In the genomic region with DNA sequence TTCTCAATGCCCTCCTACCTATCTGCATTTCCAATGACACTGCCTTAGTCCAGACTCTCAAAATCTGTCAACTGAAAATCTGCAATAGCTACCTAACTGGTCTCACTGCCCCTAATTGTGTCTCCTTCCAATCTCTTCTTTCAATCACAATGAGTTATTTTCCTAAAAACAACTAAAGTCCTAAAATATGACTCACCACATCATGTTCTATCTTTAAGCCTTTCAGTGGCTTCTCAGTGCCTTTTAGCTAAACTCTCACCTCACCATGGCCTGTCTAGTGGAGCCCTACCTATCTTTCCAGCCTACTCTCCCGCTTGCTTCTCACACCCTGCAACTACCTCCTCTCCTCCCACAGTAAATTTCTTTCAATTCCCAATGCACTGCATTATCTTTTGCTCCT, we compare ENCODE assay signal across 16 cellular contexts.
"Had no signal": no experiment of that assay in that cellular context is flagged by ENCODE, and none has a peak within 500 bp of the region (broad histone marks: within the 10 kb centered on the region; RNA-seq: fewer than 3 reads in every experiment).

No MANE protein-coding gene starts in this region.

- H3K27ac ChIP-seq: epithelial cell of prostate, esophagus muscularis mucosa, gastrocnemius medialis, heart right ventricle, neutrophil, stomach, upper lobe of right lung had no signal

- H3K4me3 Mint-ChIP-seq: immature natural killer cell; naive thymus-derived CD8-positive, alpha-beta T cell had no signal

- ATAC-seq: gastrocnemius medialis; heart right ventricle; left cardiac atrium; naive thymus-derived CD8-positive, alpha-beta T cell; right cardiac atrium; upper lobe of right lung had no signal

- H3K4me1 ChIP-seq: esophagus muscularis mucosa, gastrocnemius medialis, heart right ventricle, stomach, upper lobe of right lung had no signal

- H3K4me1 Mint-ChIP-seq: immature natural killer cell; naive thymus-derived CD8-positive, alpha-beta T cell had no signal

- H3K36me3 ChIP-seq: esophagus muscularis mucosa, gastrocnemius medialis, heart right ventricle, neutrophil, stomach, upper lobe of right lung had no signal

- H3K9me3 ChIP-seq: esophagus muscularis mucosa, gastrocnemius medialis, heart right ventricle, neutrophil, stomach, upper lobe of right lung had no signal

- H3K27me3 ChIP-seq: gastrocnemius medialis, upper lobe of right lung had no signal

- H3K4me3 ChIP-seq: esophagus muscularis mucosa, gastrocnemius medialis, heart right ventricle, stomach, upper lobe of right lung had no signal

- H3K27ac Mint-ChIP-seq: immature natural killer cell; naive thymus-derived CD8-positive, alpha-beta T cell had no signal

- H3K9me3 Mint-ChIP-seq: immature natural killer cell had no signal

- DNase-seq: effector memory CD4-positive, alpha-beta T cell; gastrocnemius medialis; heart right ventricle; immature natural killer cell; left cardiac atrium; naive thymus-derived CD8-positive, alpha-beta T cell; right cardiac atrium; small intestine; stimulated activated CD4-positive, alpha-beta T cell treated with anti-CD3 and anti-CD28 coated beads, Interleukin-12 subunit alpha, Interleukin-12 subunit beta, amount 100 ng/mL, for 4 hours; stimulated activated naive CD4-positive, alpha-beta T cell; stomach; substantia nigra; upper lobe of right lung had no signal

- H3K36me3 Mint-ChIP-seq: immature natural killer cell; naive thymus-derived CD8-positive, alpha-beta T cell had no signal
